ENCODE assay signal across 11 cellular contexts in genomic region chr6:43703512-43704429, GRCh38. TPM values are rescaled to one million over a fixed set of nuclear protein-coding genes. Genes with fewer than 3 reads are reported as not detected.
DNase-seq lines count a peak whose midpoint lies in the region; ATAC-seq and TF ChIP-seq lines count a peak whose summit lies in the region.
"Had no signal": no experiment of that assay in that cellular context is flagged by ENCODE, and none has a peak within 500 bp of the region (broad histone marks: within the 10 kb centered on the region; RNA-seq: fewer than 3 reads in every experiment).

No MANE protein-coding gene starts in this region.

- WGBS in suprapubic skin: 80% methylated on average over 8 of the region's 8 CpGs

- H3K4me1 ChIP-seq in suprapubic skin: peaks cover 48% of the 10 kb centered on the region

- DNase-seq in DMS153 (lab: John Stamatoyannopoulos, UW) (peak; percentile 33), DMS153 treated with DMSO at 0.1 percent for 48 hours (lab: John Stamatoyannopoulos, UW; ENCODE audit: unreplicated experiment) (no peak), memory B cell (ENCODE audit: low spot score in 2 of 2) (peak in 1 of 2 donors; percentile 62), suprapubic skin (ENCODE audit: low spot score in 2 of 2) (no peak), SW480 (ENCODE audit: low spot score) (no peak), COLO829 (ENCODE audit: low spot score) (no peak)
- DNase-seq in stimulated activated CD4-positive, alpha-beta T cell treated with anti-CD3 and anti-CD28 coated beads, Interleukin-4, amount 100 ng/mL, for 1 hour: no peak
- DNase-seq: 8988T, T-helper 1 cell had no signal

- H3K27ac Mint-ChIP-seq in memory B cell: peak overlapping the region; percentile 37

- TF ChIP-seq POLR2A in suprapubic skin (IDR thresholded peaks at IDR 0.05): no peak

- no peaks in the 10 kb centered on the region for H3K36me3 ChIP-seq in suprapubic skin

- no peaks in the 10 kb centered on the region for H3K27me3 ChIP-seq in suprapubic skin

- H3K27ac ChIP-seq in VCaP (peak overlapping the region; percentile 58), suprapubic skin (peak overlapping the region; percentile 70)

- H3K36me3 Mint-ChIP-seq in memory B cell: no peaks in the 10 kb centered on the region

- no peak for TF ChIP-seq CTCF in VCaP (conservative IDR thresholded peaks at IDR 0.05)
- no peak for TF ChIP-seq CTCF in suprapubic skin (IDR thresholded peaks at IDR 0.05)

- H3K4me1 Mint-ChIP-seq in memory B cell: peaks cover 36% of the 10 kb centered on the region

- no peak overlapping the region for H3K4me3 ChIP-seq in suprapubic skin

- peak overlapping the region; percentile 27 for H3K4me3 Mint-ChIP-seq in memory B cell

- no peaks in the 10 kb centered on the region for H3K9me3 Mint-ChIP-seq in memory B cell
- H3K9me3 Mint-ChIP-seq: neural crest cell had no signal

- ATAC-seq in memory B cell (ENCODE audit: low read depth): peak; percentile 77

- H3K27me3 Mint-ChIP-seq in memory B cell: peaks cover 2% of the 10 kb centered on the region

- no peaks in the 10 kb centered on the region for H3K9me3 ChIP-seq in suprapubic skin

- no peak for TF ChIP-seq EP300 in suprapubic skin (IDR thresholded peaks at IDR 0.05)

RNA-seq across cellular contexts. Expression of gene MRPS18A, which starts 16.2 kb away (rescaled TPM):
- total RNA-seq in suprapubic skin: 10 to 100 TPM; 43.6 to 59.0 (median 48.6) TPM

RNA-seq across cellular contexts. Expression of gene RSPH9, which starts 58.9 kb away (rescaled TPM):
- under 1 TPM in 2 of 4 donors, not detected in 2; 0.24 to 0.57 TPM for total RNA-seq in suprapubic skin
